ENCODE assay signal across 8 cellular contexts in the genomic region with DNA sequence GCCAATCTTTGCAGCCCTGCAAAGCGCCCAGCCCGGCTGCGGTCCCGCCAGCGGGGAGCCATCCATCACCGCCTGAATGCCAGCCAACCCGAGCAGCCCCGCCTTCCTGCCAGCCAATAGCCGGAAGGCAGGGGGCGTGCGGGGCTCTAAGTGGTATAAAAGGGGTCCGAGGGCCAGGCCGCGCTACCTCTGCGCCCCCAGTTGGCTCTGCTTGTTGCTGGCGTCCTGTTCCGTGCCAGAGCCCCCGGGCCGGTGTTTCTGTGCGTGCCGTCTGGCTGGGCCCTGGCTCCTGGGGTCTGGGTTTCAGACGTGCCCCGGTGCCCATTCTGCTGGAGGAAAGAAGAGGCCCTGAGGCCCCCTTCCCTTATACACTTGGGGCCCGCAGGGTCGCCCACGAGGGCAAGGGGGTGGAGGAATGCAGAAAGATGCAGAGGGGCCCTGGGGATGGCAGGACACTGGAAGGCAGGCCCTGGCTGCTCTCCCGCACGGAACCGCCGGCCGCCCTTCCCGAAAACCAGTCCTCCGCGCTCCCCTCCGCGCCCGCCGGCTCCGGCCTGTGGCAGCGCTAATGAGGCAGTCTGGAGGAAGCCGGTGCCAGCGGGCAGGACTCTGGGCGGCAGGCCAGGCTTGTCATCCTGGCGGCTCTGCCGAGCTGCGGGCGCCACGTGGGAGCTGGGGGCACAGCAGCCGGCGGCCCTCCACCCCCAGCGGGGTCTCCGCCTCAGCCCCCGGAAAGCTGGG. TPM values are rescaled to one million over a fixed set of nuclear protein-coding genes. Genes with fewer than 3 reads are reported as not detected.
DNase-seq lines count a peak whose midpoint lies in the region; ATAC-seq and TF ChIP-seq lines count a peak whose summit lies in the region.

No MANE protein-coding gene starts in this region.

- peaks cover 16% of the 10 kb centered on the region for H3K4me1 ChIP-seq in NT2/D1 (ENCODE audit: insufficient read depth, insufficient read length)
- H3K4me1 ChIP-seq in muscle layer of duodenum (ENCODE audit: control insufficient read depth in 1 of 2, insufficient read depth in 2 of 2, low read length in 2 of 2): peaks cover 16 to 34% of the 10 kb centered on the region in 2 donors
- peaks cover 19 to 36% of the 10 kb centered on the region in 2 donors for H3K4me1 ChIP-seq in thoracic aorta (ENCODE audit: control insufficient read depth in 1 of 2, low read depth in 2 of 2)

- H3K36me3 ChIP-seq in NT2/D1 (ENCODE audit: insufficient read depth, insufficient read length, low read length): no peaks in the 10 kb centered on the region
- no peaks in the 10 kb centered on the region for H3K36me3 ChIP-seq in muscle layer of duodenum (ENCODE audit: control insufficient read depth in 1 of 2, insufficient read depth in 2 of 2, low read length in 2 of 2)
- H3K36me3 ChIP-seq in thoracic aorta: no peaks in the 10 kb centered on the region

- H3K27ac ChIP-seq in muscle layer of duodenum (ENCODE audit: low read length) (no peak overlapping the region), thoracic aorta (peak overlapping the region; percentile 84 to 88)

- peak overlapping the region; percentile 83 for H3K9ac ChIP-seq in NT2/D1 (ENCODE audit: insufficient read length, low read depth)

- H3K27me3 ChIP-seq in NT2/D1 (ENCODE audit: insufficient read depth, insufficient read length) (peaks cover 18% of the 10 kb centered on the region), muscle layer of duodenum (ENCODE audit: low read depth, low read length) (peaks cover 3% of the 10 kb centered on the region), thoracic aorta (replicated peaks; ENCODE audit: insufficient read depth) (no peaks in the 10 kb centered on the region)

- peaks cover 0 to 2% (median 0%) of the 10 kb centered on the region in 7 donors for H3K9me3 Mint-ChIP-seq in CD14-positive monocyte

- TF ChIP-seq CTCF in CD14-positive monocyte (IDR thresholded peaks at IDR 0.05): peak; percentile 43
- peak; percentile 59 for TF ChIP-seq CTCF in thoracic aorta (IDR thresholded peaks at IDR 0.05)

- intact Hi-C loops in CD14-positive monocyte (cut with micrococcal nuclease): loop anchor here (2.0 to 10.0 kb wide), 5 partner anchors 25 to 431 kb away; a partner anchor contains a TSS

- H3K27ac Mint-ChIP-seq in CD14-positive monocyte: peak overlapping the region in 6 of 7 donors; percentile 57 to 91 (median 75)

- peak overlapping the region; percentile 87 for H3K4me3 Mint-ChIP-seq in CD14-positive monocyte

- H3K9me3 ChIP-seq in NT2/D1 (ENCODE audit: insufficient read depth, low read length) (no peaks in the 10 kb centered on the region), muscle layer of duodenum (ENCODE audit: control insufficient read depth in 1 of 2, low read length in 2 of 2) (no peaks in the 10 kb centered on the region), thoracic aorta (no peaks in the 10 kb centered on the region)

- H3K36me3 Mint-ChIP-seq in CD14-positive monocyte: peaks cover 1 to 2% of the 10 kb centered on the region in 2 donors

- ATAC-seq in thoracic aorta (ENCODE audit: insufficient number of reproducible peaks, low FRiP score, low read depth): no peak
- no peak for ATAC-seq in HG03571 (IDR thresholded peaks at IDR 0.05; ENCODE audit: unreplicated experiment)

- H3K4me3 ChIP-seq in NT2/D1 (ENCODE audit: insufficient read length, low read depth) (peak overlapping the region; percentile 46), muscle layer of duodenum (ENCODE audit: low read depth in 1 of 2, low read length in 2 of 2) (peak overlapping the region; percentile 55 to 83), thoracic aorta (peak overlapping the region; percentile 74)

- peaks cover 59% of the 10 kb centered on the region for H3K4me1 Mint-ChIP-seq in CD14-positive monocyte

- DNase-seq in CD14-positive monocyte (ENCODE audit: low spot score) (peak; percentile 78), HuH-7 (ENCODE audit: low spot score) (peak; percentile 56), NT2/D1 (ENCODE audit: low read depth, low spot score) (peak; percentile 69), fibroblast of peridontal ligament (ENCODE audit: extremely low read depth) (peak; percentile 68), thoracic aorta (ENCODE audit: low spot score) (peak; percentile 71)
- DNase-seq in activated T-helper 9 cell treated with anti-CD3 and anti-CD28 coated beads, Interleukin-2, amount 50 U/mL, for 16 hours (ENCODE audit: low read depth): peak; percentile 22

- peaks cover 3 to 10% (median 4%) of the 10 kb centered on the region in 3 donors for H3K27me3 Mint-ChIP-seq in CD14-positive monocyte (ENCODE audit: low read depth in 3 of 3)

RNA-seq across cellular contexts. Expression of a gene that starts 14.0 kb away (rescaled TPM):
- polyA plus RNA-seq in CD14-positive monocyte: 10 to 100 TPM in 1 of 2 donors, 1 to 10 TPM in 1; 6.9 to 12.2 TPM
- 10 to 100 TPM; 46.8 to 70.9 TPM for total RNA-seq in thoracic aorta

RNA-seq across cellular contexts. Expression of a gene that starts 24.6 kb away (rescaled TPM):
- 1 to 10 TPM; 2.8 to 7.1 TPM for polyA plus RNA-seq in CD14-positive monocyte
- 100 to 1,000 TPM; 131 to 155 TPM for total RNA-seq in thoracic aorta

RNA-seq across cellular contexts. Expression of a gene that starts 52.7 kb away (rescaled TPM):
- 10 to 100 TPM; 86.1 to 94.4 TPM for polyA plus RNA-seq in CD14-positive monocyte
- 100 to 1,000 TPM; 125 to 192 TPM for total RNA-seq in thoracic aorta

Comparison
In these comparisons a context has a peak if more than half of its experiments do, and no peak if none do; other contexts are left out.
1. DNase-seq: peak in every context shown above with its lines; median percentile 78 in CD14-positive monocyte; 71 in thoracic aorta; 69 in NT2/D1; 68 in fibroblast of peridontal ligament; 56 in HuH-7; 22 in activated T-helper 9 cell treated with anti-CD3 and anti-CD28 coated beads, Interleukin-2, amount 50 U/mL, for 16 hours.